In genomic region chr2:108918941-108919341, GRCh38 we compare ENCODE assay signal across 26 cellular contexts.
"Had no signal": no experiment of that assay in that cellular context is flagged by ENCODE, and none has a peak within 500 bp of the region (broad histone marks: within the 10 kb centered on the region; RNA-seq: fewer than 3 reads in every experiment).

No MANE protein-coding gene starts in this region.

- H3K27me3 ChIP-seq: hepatocyte, ovary, right atrium auricular region, vagina had no signal

- H3K79me2 ChIP-seq: hepatocyte had no signal

- DNase-seq: activated CD4-positive, alpha-beta T cell treated with anti-CD3 and anti-CD28 coated beads, Interleukin-2, amount 50 U/mL, for 4 hours; activated CD8-positive, alpha-beta memory T cell treated with anti-CD3 and anti-CD28 coated beads for 24 hours; activated CD8-positive, alpha-beta memory T cell treated with anti-CD3 and anti-CD28 coated beads, Interleukin-2, amount 50 U/mL, for 48 hours; activated naive CD4-positive, alpha-beta T cell treated with anti-CD3 and anti-CD28 coated beads, Interleukin-2, amount 10 ng/mL, durations not matched to agents 7 days and 5 days; activated T-cell treated with anti-CD3 and anti-CD28 coated beads, Interleukin-2, amount 50 U/mL, for 4 hours; amygdala; dermis blood vessel endothelial cell; effector memory CD4-positive, alpha-beta T cell; glutamatergic neuron; immature natural killer cell; kidney glomerular epithelial cell; left ventricle myocardium superior; mammary epithelial cell; midbrain; natural killer cell; stimulated activated CD4-positive, alpha-beta T cell treated with anti-CD3 and anti-CD28 coated beads, Interleukin-1b, Interleukin-23, amount 100 ng/mL, for 48 hours had no signal

- H3K9me3 Mint-ChIP-seq: activated naive CD4-positive, alpha-beta T cell treated with anti-CD3 and anti-CD28 coated beads, Interleukin-2, amount 10 ng/mL, durations not matched to agents 7 days and 5 days; activated T-cell treated with anti-CD3 and anti-CD28 coated beads, Interleukin-2, amount 50 U/mL, for 4 hours; immature natural killer cell; natural killer cell; stimulated activated naive CD8-positive, alpha-beta T cell treated with anti-CD3 and anti-CD28 coated beads, Interleukin-15, Interleukin-2, amounts not matched to agents 100 ng/mL and 50 ng/mL, for 24 hours; WTC11 had no signal

- H3K4me1 Mint-ChIP-seq: immature natural killer cell, natural killer cell had no signal

- H2AFZ ChIP-seq: hepatocyte had no signal

- ATAC-seq: activated T-cell treated with anti-CD3 and anti-CD28 coated beads, Interleukin-2, amount 50 U/mL, for 4 hours; esophagus mucosa; left ventricle myocardium superior; natural killer cell; WTC11 had no signal

- H3K4me3 ChIP-seq: hepatocyte, ovary, prostate gland, right atrium auricular region, tibial artery, vagina had no signal

- H3K27ac ChIP-seq: hepatocyte, neutrophil, ovary, prostate gland, right atrium auricular region, tibial artery, vagina had no signal

- H3K4me2 ChIP-seq: hepatocyte had no signal

- H3K36me3 ChIP-seq: neutrophil, ovary, prostate gland, right atrium auricular region, tibial artery, vagina had no signal

- H3K36me3 Mint-ChIP-seq: activated naive CD4-positive, alpha-beta T cell treated with anti-CD3 and anti-CD28 coated beads, Interleukin-2, amount 10 ng/mL, durations not matched to agents 7 days and 5 days; immature natural killer cell; natural killer cell; WTC11 had no signal

- H3K4me3 Mint-ChIP-seq: activated naive CD4-positive, alpha-beta T cell treated with anti-CD3 and anti-CD28 coated beads, Interleukin-2, amount 10 ng/mL, durations not matched to agents 7 days and 5 days; activated T-cell treated with anti-CD3 and anti-CD28 coated beads, Interleukin-2, amount 50 U/mL, for 4 hours; immature natural killer cell; natural killer cell; stimulated activated naive CD8-positive, alpha-beta T cell treated with anti-CD3 and anti-CD28 coated beads, Interleukin-15, Interleukin-2, amounts not matched to agents 100 ng/mL and 50 ng/mL, for 24 hours; WTC11 had no signal

- H3K27ac Mint-ChIP-seq: activated naive CD4-positive, alpha-beta T cell treated with anti-CD3 and anti-CD28 coated beads, Interleukin-2, amount 10 ng/mL, durations not matched to agents 7 days and 5 days; immature natural killer cell; natural killer cell; stimulated activated naive CD8-positive, alpha-beta T cell treated with anti-CD3 and anti-CD28 coated beads, Interleukin-15, Interleukin-2, amounts not matched to agents 100 ng/mL and 50 ng/mL, for 24 hours; WTC11 had no signal

- H3K9me3 ChIP-seq: neutrophil, ovary, prostate gland, right atrium auricular region, tibial artery, vagina had no signal

- H3K4me1 ChIP-seq: right atrium auricular region, tibial artery had no signal

- H3K27me3 Mint-ChIP-seq: stimulated activated naive CD8-positive, alpha-beta T cell treated with anti-CD3 and anti-CD28 coated beads, Interleukin-15, Interleukin-2, amounts not matched to agents 100 ng/mL and 50 ng/mL, for 24 hours had no signal
